In the genomic region with DNA sequence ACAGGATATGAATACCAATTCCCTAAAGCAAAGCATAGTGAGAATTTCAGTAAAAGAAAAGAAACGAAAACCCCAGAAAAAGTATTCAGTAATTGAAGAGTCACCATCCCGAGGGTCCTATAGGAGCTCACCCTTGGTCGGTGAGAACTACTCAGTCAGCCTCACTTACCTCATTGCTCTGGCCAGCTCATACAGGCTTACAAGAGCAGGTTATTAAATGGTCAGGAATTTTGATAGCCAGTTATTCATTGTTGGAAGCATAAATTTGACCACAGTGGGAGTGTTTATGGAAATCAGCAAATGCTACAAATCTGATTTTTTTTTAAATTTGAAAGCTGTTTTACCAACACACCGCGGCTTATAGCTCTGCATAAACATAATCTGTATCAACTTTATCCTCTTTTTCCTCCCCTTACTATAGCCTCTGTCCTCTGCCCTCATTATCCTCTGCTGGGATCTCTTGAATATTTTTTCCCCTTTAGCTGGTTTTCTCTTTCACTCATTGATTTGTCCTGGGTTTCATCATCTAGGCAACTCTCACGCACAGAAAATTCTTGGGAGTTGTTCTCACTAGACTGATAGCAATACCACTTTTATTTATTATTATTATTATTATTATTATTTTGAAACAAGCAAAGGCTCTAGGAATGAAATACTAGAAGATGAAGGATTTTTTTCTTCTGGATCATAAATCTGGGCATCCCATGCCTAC, we compare ENCODE assay signal across 11 cellular contexts. TPM values are rescaled to one million over a fixed set of nuclear protein-coding genes. Genes with fewer than 3 reads are reported as not detected.
DNase-seq lines count a peak whose midpoint lies in the region; ATAC-seq and TF ChIP-seq lines count a peak whose summit lies in the region.
"Had no signal": no experiment of that assay in that cellular context is flagged by ENCODE, and none has a peak within 500 bp of the region (broad histone marks: within the 10 kb centered on the region; RNA-seq: fewer than 3 reads in every experiment).

No MANE protein-coding gene starts in this region.

- no peaks in the 10 kb centered on the region for H3K9me3 ChIP-seq in H9 (ENCODE audit: control insufficient read depth, low read depth, low read length)
- no peaks in the 10 kb centered on the region for H3K9me3 ChIP-seq in adipocyte (ENCODE audit: control insufficient read depth, low read length)
- H3K9me3 ChIP-seq in gastroesophageal sphincter: no peaks in the 10 kb centered on the region
- H3K9me3 ChIP-seq in smooth muscle cell (replicated peaks; ENCODE audit: low read depth): no peaks in the 10 kb centered on the region
- no peaks in the 10 kb centered on the region for H3K9me3 ChIP-seq in mucosa of descending colon

- no CpG with 5 or more reads among the region's 6 CpGs for WGBS in H9 (ENCODE audit: extremely low coverage, insufficient read length, low lambda C conversion rate)
- 73 to 77% methylated on average over 6 of the region's 6 CpGs for WGBS in gastroesophageal sphincter (ENCODE audit: low coverage in 1 of 2), 2 donors
- WGBS in smooth muscle cell (ENCODE audit: low lambda C conversion rate): 65% methylated on average over 6 of the region's 6 CpGs

- H3K4me2 ChIP-seq in H9 (ENCODE audit: insufficient read depth, insufficient read length, low read length) (no peak overlapping the region), smooth muscle cell (peak overlapping the region; percentile 65)

- no peak overlapping the region for H3K56ac ChIP-seq in H9 (ENCODE audit: insufficient read length, low read depth, low read length)

- no peaks in the 10 kb centered on the region for H3K36me3 ChIP-seq in adipocyte (ENCODE audit: control insufficient read depth, insufficient read depth, low read length, severe bottlenecking)
- H3K36me3 ChIP-seq in gastroesophageal sphincter: no peaks in the 10 kb centered on the region
- no peaks in the 10 kb centered on the region for H3K36me3 ChIP-seq in smooth muscle cell (ENCODE audit: low read depth)
- H3K36me3 ChIP-seq in mucosa of descending colon (ENCODE audit: low read depth): no peaks in the 10 kb centered on the region

- no peak overlapping the region for H3K4me3 Mint-ChIP-seq in H9
- H3K4me3 Mint-ChIP-seq: activated CD4-positive, alpha-beta T cell treated with anti-CD3 and anti-CD28 coated beads for 36 hours; central memory CD8-positive, alpha-beta T cell had no signal

- no peak for TF ChIP-seq POLR2A in gastroesophageal sphincter (IDR thresholded peaks at IDR 0.05)

- intact Hi-C loops in mucosa of descending colon (cut with DNase I, micrococcal nuclease): no loop called here

- H2BK12ac ChIP-seq in H9 (ENCODE audit: insufficient read length, low read depth, low read length): no peak overlapping the region

- no peak overlapping the region for H4K8ac ChIP-seq in H9 (replicated peaks; ENCODE audit: insufficient read length, low read depth, low read length)

- peak overlapping the region; percentile 26 for H2BK20ac ChIP-seq in H9 (ENCODE audit: low read depth, low read length, poor library complexity, severe bottlenecking)

- DNase-seq in H9 (no peak), adipocyte (ENCODE audit: low read depth) (peak; percentile 75), smooth muscle cell (lab: John Stamatoyannopoulos, UW; ENCODE audit: unreplicated experiment) (no peak), mucosa of descending colon (no peak), NCI-H526 treated with DMSO at 0.1 percent for 48 hours (lab: John Stamatoyannopoulos, UW) (no peak), MV-4-11 (lab: John Stamatoyannopoulos, UW) (no peak), CD1c-positive myeloid dendritic cell (ENCODE audit: extremely low spot score) (no peak)
- DNase-seq: activated CD4-positive, alpha-beta T cell treated with anti-CD3 and anti-CD28 coated beads for 36 hours; NCI-H69 had no signal

- no peak overlapping the region for H3K4ac ChIP-seq in H9 (ENCODE audit: low read depth, low read length)

- H2AFZ ChIP-seq in H9 (ENCODE audit: low read length): no peak overlapping the region
- H2AFZ ChIP-seq in smooth muscle cell (ENCODE audit: low read depth): peak overlapping the region; percentile 33

- H3K36me3 Mint-ChIP-seq in H9 (ENCODE audit: insufficient read depth in 1 of 3, low read depth in 3 of 3): no peaks in the 10 kb centered on the region

- H2BK15ac ChIP-seq in H9 (ENCODE audit: low read depth, low read length): no peak overlapping the region

- no peak overlapping the region for H3T11ph ChIP-seq in H9 (ENCODE audit: low read length)

- no peak for TF ChIP-seq EP300 in gastroesophageal sphincter (IDR thresholded peaks at IDR 0.05)

- H3K27me3 ChIP-seq in H9 (ENCODE audit: insufficient read depth, low read length) (no peaks in the 10 kb centered on the region), adipocyte (replicated peaks; ENCODE audit: control insufficient read depth, insufficient read depth, low read length) (no peaks in the 10 kb centered on the region), gastroesophageal sphincter (no peaks in the 10 kb centered on the region), smooth muscle cell (ENCODE audit: low read depth) (no peaks in the 10 kb centered on the region)

- no peak overlapping the region for H3K14ac ChIP-seq in H9 (ENCODE audit: insufficient read depth, low read length)

- H3K27ac ChIP-seq in H9 (ENCODE audit: insufficient read length, low read depth, low read length) (no peak overlapping the region), gastroesophageal sphincter (peak overlapping the region in 3 of 4 donors; percentile 24 to 69 (median 64)), smooth muscle cell (ENCODE audit: low read depth) (peak overlapping the region; percentile 98)

- peak overlapping the region; percentile 66 for H3K4me3 ChIP-seq in adipocyte (ENCODE audit: low read length)
- H3K4me3 ChIP-seq in gastroesophageal sphincter: no peak overlapping the region
- H3K4me3 ChIP-seq in smooth muscle cell: no peak overlapping the region
- no peak overlapping the region for H3K4me3 ChIP-seq in mucosa of descending colon

- H4K5ac ChIP-seq in H9 (ENCODE audit: insufficient read length, low read depth, low read length): no peak overlapping the region

- TF ChIP-seq CTCF in H9 (conservative IDR thresholded peaks at IDR 0.05) (no peak), gastroesophageal sphincter (IDR thresholded peaks at IDR 0.05) (no peak), smooth muscle cell (IDR thresholded peaks at IDR 0.05; ENCODE audit: borderline replicate concordance, insufficient read depth, poor library complexity, severe bottlenecking) (no peak), mucosa of descending colon (IDR thresholded peaks at IDR 0.05) (no peak)

- H3K23ac ChIP-seq in H9 (ENCODE audit: insufficient read length, low read depth, low read length): no peak overlapping the region

- H3K79me1 ChIP-seq in H9 (ENCODE audit: insufficient read depth, low read depth, low read length, poor library complexity, severe bottlenecking): no peaks in the 10 kb centered on the region

- no peak overlapping the region for H2AK5ac ChIP-seq in H9 (ENCODE audit: insufficient read length, low read length)

- ATAC-seq in gastroesophageal sphincter (no peak), mucosa of descending colon (no peak)
- ATAC-seq: activated CD4-positive, alpha-beta T cell treated with anti-CD3 and anti-CD28 coated beads for 36 hours had no signal

- no peaks in the 10 kb centered on the region for H3K27me3 Mint-ChIP-seq in H9 (ENCODE audit: low read depth)

- H3F3A ChIP-seq in smooth muscle cell (ENCODE audit: low read depth): peaks cover 16% of the 10 kb centered on the region

- H3K4me1 ChIP-seq in H9 (ENCODE audit: insufficient read depth, low read length) (no peaks in the 10 kb centered on the region), adipocyte (ENCODE audit: control insufficient read depth, insufficient read depth, low read length) (peaks cover 62% of the 10 kb centered on the region), gastroesophageal sphincter (peaks cover 0 to 20% (median 3%) of the 10 kb centered on the region in 3 donors), smooth muscle cell (ENCODE audit: low read depth) (peaks cover 24% of the 10 kb centered on the region), mucosa of descending colon (ENCODE audit: low read depth) (no peaks in the 10 kb centered on the region)

- H3K9ac ChIP-seq in H9 (ENCODE audit: extremely low read depth, insufficient read length, low read length) (no peak overlapping the region), adipocyte (ENCODE audit: low read length) (peak overlapping the region; percentile 77), smooth muscle cell (ENCODE audit: low read depth) (peak overlapping the region; percentile 81)

- H3K4me1 Mint-ChIP-seq in H9: peaks cover 17 to 31% of the 10 kb centered on the region in 2 experiments
- H3K4me1 Mint-ChIP-seq: activated CD4-positive, alpha-beta T cell treated with anti-CD3 and anti-CD28 coated beads for 36 hours; central memory CD8-positive, alpha-beta T cell had no signal

- no peak overlapping the region for H2BK5ac ChIP-seq in H9 (ENCODE audit: insufficient read length, low read length)

- no peak overlapping the region for H2BK120ac ChIP-seq in H9 (ENCODE audit: low read depth, low read length, poor library complexity, severe bottlenecking)

- no peaks in the 10 kb centered on the region for H3K9me3 Mint-ChIP-seq in H9
- H3K9me3 Mint-ChIP-seq: central memory CD8-positive, alpha-beta T cell had no signal

- H3K79me2 ChIP-seq in H9 (ENCODE audit: insufficient read depth, low read length) (no peaks in the 10 kb centered on the region), smooth muscle cell (ENCODE audit: low read depth) (no peaks in the 10 kb centered on the region)

- H3K27ac Mint-ChIP-seq in H9: peak overlapping the region in 1 of 3 experiments; percentile 70; a peak in 1 of 7 replicates
- H3K27ac Mint-ChIP-seq: activated CD4-positive, alpha-beta T cell treated with anti-CD3 and anti-CD28 coated beads for 36 hours had no signal

- H4K20me1 ChIP-seq in H9 (ENCODE audit: control insufficient read depth, insufficient read depth, insufficient read length) (no peaks in the 10 kb centered on the region), smooth muscle cell (ENCODE audit: low read depth) (no peaks in the 10 kb centered on the region)

- H3K23me2 ChIP-seq in H9 (ENCODE audit: insufficient read length, low read depth, low read length, poor library complexity, severe bottlenecking): no peaks in the 10 kb centered on the region

- H3K18ac ChIP-seq in H9 (ENCODE audit: insufficient read length, low read depth, low read length): no peak overlapping the region

- H4K91ac ChIP-seq in H9 (ENCODE audit: insufficient read length, low read depth, low read length): no peak overlapping the region

RNA-seq across cellular contexts. Expression of a gene that starts 11.1 kb away (rescaled TPM):
- total RNA-seq in H9 (2021) (0.66 and 0.85 TPM in 2 replicates), gastroesophageal sphincter (10 to 100 TPM in 1 of 4 donors, 1 to 10 TPM in 3; 2.5 to 22.8 (median 5.9) TPM), smooth muscle cell (11.3 and 16.1 TPM in 2 replicates), mucosa of descending colon (10 to 100 TPM in 1 of 3 donors, 1 to 10 TPM in 2; 3.2 to 30.7 (median 7.8) TPM)
- polyA plus RNA-seq in smooth muscle cell: 15.2 and 26.1 TPM in 2 replicates
- total RNA-seq: activated CD4-positive, alpha-beta T cell treated with anti-CD3 and anti-CD28 coated beads for 36 hours had no signal

RNA-seq across cellular contexts. Expression of a gene that starts 47.9 kb away (rescaled TPM):
- total RNA-seq in H9 (2021) (10.0 and 11.6 TPM in 2 replicates), gastroesophageal sphincter (10 to 100 TPM; 12.4 to 29.0 (median 23.4) TPM), smooth muscle cell (6.6 and 20.7 TPM in 2 replicates), mucosa of descending colon (10 to 100 TPM; 10.7 to 12.9 (median 11.6) TPM)
- polyA plus RNA-seq in smooth muscle cell: 4.9 and 6.2 TPM in 2 replicates
